In the genomic region with DNA sequence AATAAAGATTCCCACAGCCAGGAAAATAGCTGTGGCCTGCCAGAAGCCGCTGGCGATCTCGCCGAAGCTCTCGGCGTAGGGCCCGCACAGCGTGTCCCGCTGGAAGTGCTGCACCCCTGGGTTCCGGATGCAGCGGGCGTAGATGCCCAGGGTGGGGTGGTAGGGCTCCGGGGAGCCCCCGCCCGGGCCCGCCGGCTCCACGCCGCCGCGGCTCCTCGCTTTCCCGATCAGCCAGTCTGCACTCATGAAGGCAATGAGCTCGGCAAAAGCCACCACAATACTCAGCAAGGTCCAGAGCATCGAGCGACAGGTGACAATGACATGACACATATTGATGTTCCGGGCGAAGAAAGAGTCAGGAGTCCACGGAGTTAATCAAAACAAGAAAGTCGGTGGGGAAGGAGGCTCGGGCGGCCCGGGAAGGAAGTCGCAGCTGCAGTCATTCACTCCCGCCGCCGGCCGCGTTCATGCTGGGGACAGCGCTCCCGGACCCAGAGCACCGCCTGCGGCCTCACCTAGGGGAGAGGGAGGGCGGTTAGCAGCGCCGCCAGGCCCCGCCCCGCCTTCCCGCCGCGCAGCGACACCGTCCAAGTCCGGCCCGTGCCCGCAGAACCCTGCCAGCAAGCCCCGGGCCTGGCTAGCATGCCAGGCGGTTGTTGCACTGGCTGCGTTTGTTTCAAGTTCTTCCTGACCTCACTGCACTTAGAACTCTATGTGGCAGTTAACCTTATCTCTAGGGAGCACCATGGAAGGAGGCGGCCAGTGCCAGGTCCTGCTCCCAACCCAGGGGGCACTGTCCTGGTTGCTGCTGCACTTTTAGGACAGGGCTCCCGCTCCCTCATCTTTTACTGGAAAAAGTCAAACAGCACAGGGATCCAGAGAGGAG, we compare ENCODE assay signal across 8 cellular contexts.
A peak's percentile ranks its signal among the peaks of the same experiment; 100 is the strongest.
DNase-seq lines count a peak whose midpoint lies in the region; ATAC-seq lines count a peak whose summit lies in the region.

No MANE protein-coding gene starts in this region.

- H3K4me1 ChIP-seq in CD4-positive, CD25-positive, alpha-beta regulatory T cell (ENCODE audit: control insufficient read depth, insufficient read depth, low read length, poor library complexity, severe bottlenecking): peaks cover 16% of the 10 kb centered on the region

- peak; percentile 54 to 59 for ATAC-seq in CD4-positive, CD25-positive, alpha-beta regulatory T cell (ENCODE audit: low read depth in 2 of 2)
- ATAC-seq in GM19397 (IDR thresholded peaks at IDR 0.05; ENCODE audit: unreplicated experiment) (peak; percentile 89), HG03571 (IDR thresholded peaks at IDR 0.05; ENCODE audit: unreplicated experiment) (peak; percentile 68)
- peak; percentile 72 for ATAC-seq in stimulated activated naive CD8-positive, alpha-beta T cell treated with anti-CD3 and anti-CD28 coated beads, Interleukin-15, amount 100 ng/mL, for 72 hours

- peaks cover 66% of the 10 kb centered on the region for H3K27me3 Mint-ChIP-seq in CD4-positive, CD25-positive, alpha-beta regulatory T cell
- peaks cover 72% of the 10 kb centered on the region for H3K27me3 Mint-ChIP-seq in activated CD4-positive, alpha-beta T cell treated with anti-CD3 and anti-CD28 coated beads, Interleukin-2, amount 10 ng/mL, durations not matched to agents 24 days and 14 days
- H3K27me3 Mint-ChIP-seq in stimulated activated naive CD8-positive, alpha-beta T cell treated with anti-CD3 and anti-CD28 coated beads, Interleukin-15, amount 100 ng/mL, for 72 hours: peaks cover 82% of the 10 kb centered on the region

- H3K36me3 Mint-ChIP-seq in CD4-positive, CD25-positive, alpha-beta regulatory T cell: no peaks in the 10 kb centered on the region
- no peaks in the 10 kb centered on the region for H3K36me3 Mint-ChIP-seq in activated CD4-positive, alpha-beta T cell treated with anti-CD3 and anti-CD28 coated beads, Interleukin-2, amount 10 ng/mL, durations not matched to agents 24 days and 14 days (ENCODE audit: low read depth)

- H3K9me3 Mint-ChIP-seq in CD4-positive, CD25-positive, alpha-beta regulatory T cell: peaks cover 0 to 2% (median 0%) of the 10 kb centered on the region in 7 donors
- no peaks in the 10 kb centered on the region for H3K9me3 Mint-ChIP-seq in activated CD4-positive, alpha-beta T cell treated with anti-CD3 and anti-CD28 coated beads, Interleukin-2, amount 10 ng/mL, durations not matched to agents 24 days and 14 days
- no peaks in the 10 kb centered on the region for H3K9me3 Mint-ChIP-seq in stimulated activated naive CD8-positive, alpha-beta T cell treated with anti-CD3 and anti-CD28 coated beads, Interleukin-15, amount 100 ng/mL, for 72 hours

- no peak overlapping the region for H3K27ac ChIP-seq in CD4-positive, CD25-positive, alpha-beta regulatory T cell (ENCODE audit: insufficient read depth, low read length, poor library complexity, severe bottlenecking)

- peaks cover 31% of the 10 kb centered on the region for H3K27me3 ChIP-seq in CD4-positive, CD25-positive, alpha-beta regulatory T cell (ENCODE audit: control insufficient read depth, insufficient read depth, low read length)

- DNase-seq in CD4-positive, CD25-positive, alpha-beta regulatory T cell: peak in 2 of 3 donors; percentile 8 to 32
- peak; percentile 76 for DNase-seq in activated CD4-positive, alpha-beta T cell treated with anti-CD3 and anti-CD28 coated beads, Interleukin-2, amount 10 ng/mL, durations not matched to agents 24 days and 14 days
- DNase-seq in ecto neural progenitor cell (ENCODE audit: low spot score): peak; percentile 76
- DNase-seq in mesenteric fat pad (ENCODE audit: low spot score): peak; percentile 94
- peak; percentile 24 to 29 for DNase-seq in stimulated activated naive CD8-positive, alpha-beta T cell treated with anti-CD3 and anti-CD28 coated beads, Interleukin-15, amount 100 ng/mL, for 72 hours
- DNase-seq in epidermal melanocyte (ENCODE audit: insufficient read length, low spot score): no peak

- no peak overlapping the region for H3K27ac Mint-ChIP-seq in CD4-positive, CD25-positive, alpha-beta regulatory T cell
- H3K27ac Mint-ChIP-seq in activated CD4-positive, alpha-beta T cell treated with anti-CD3 and anti-CD28 coated beads, Interleukin-2, amount 10 ng/mL, durations not matched to agents 24 days and 14 days: no peak overlapping the region
- peak overlapping the region in 1 of 2 donors; percentile 54 for H3K27ac Mint-ChIP-seq in stimulated activated naive CD8-positive, alpha-beta T cell treated with anti-CD3 and anti-CD28 coated beads, Interleukin-15, amount 100 ng/mL, for 72 hours

- no peaks in the 10 kb centered on the region for H3K36me3 ChIP-seq in CD4-positive, CD25-positive, alpha-beta regulatory T cell (ENCODE audit: control insufficient read depth, insufficient read depth, low read length)

- peaks cover 0 to 2% of the 10 kb centered on the region in 2 experiments for H3K9me3 ChIP-seq in CD4-positive, CD25-positive, alpha-beta regulatory T cell (ENCODE audit: control insufficient read depth in 2 of 2, low read length in 2 of 2)

- H3K4me1 Mint-ChIP-seq in CD4-positive, CD25-positive, alpha-beta regulatory T cell: peaks cover 0 to 17% (median 7%) of the 10 kb centered on the region in 4 donors
- peaks cover 14% of the 10 kb centered on the region for H3K4me1 Mint-ChIP-seq in activated CD4-positive, alpha-beta T cell treated with anti-CD3 and anti-CD28 coated beads, Interleukin-2, amount 10 ng/mL, durations not matched to agents 24 days and 14 days
- H3K4me1 Mint-ChIP-seq in stimulated activated naive CD8-positive, alpha-beta T cell treated with anti-CD3 and anti-CD28 coated beads, Interleukin-15, amount 100 ng/mL, for 72 hours: peaks cover 16% of the 10 kb centered on the region

- peak overlapping the region; percentile 59 for H3K4me3 ChIP-seq in CD4-positive, CD25-positive, alpha-beta regulatory T cell (ENCODE audit: low read depth, low read length)

- peak overlapping the region; percentile 77 to 84 (median 80) for H3K4me3 Mint-ChIP-seq in CD4-positive, CD25-positive, alpha-beta regulatory T cell
- peak overlapping the region; percentile 79 for H3K4me3 Mint-ChIP-seq in activated CD4-positive, alpha-beta T cell treated with anti-CD3 and anti-CD28 coated beads, Interleukin-2, amount 10 ng/mL, durations not matched to agents 24 days and 14 days
- H3K4me3 Mint-ChIP-seq in stimulated activated naive CD8-positive, alpha-beta T cell treated with anti-CD3 and anti-CD28 coated beads, Interleukin-15, amount 100 ng/mL, for 72 hours: peak overlapping the region; percentile 75 to 88

- intact Hi-C loops in activated CD4-positive, alpha-beta T cell treated with anti-CD3 and anti-CD28 coated beads, Interleukin-2, amount 10 ng/mL, durations not matched to agents 24 days and 14 days (cut with micrococcal nuclease): no loop called here
